14 cellular contexts compared by ENCODE assay signal in genomic region chr3:72182206-72182605, GRCh38.
"Had no signal": no experiment of that assay in that cellular context is flagged by ENCODE, and none has a peak within 500 bp of the region (broad histone marks: within the 10 kb centered on the region; RNA-seq: fewer than 3 reads in every experiment).

No MANE protein-coding gene starts in this region.

- H3K9me3 ChIP-seq: sigmoid colon, testis, upper lobe of left lung had no signal

- DNase-seq: activated CD4-positive, alpha-beta T cell treated with anti-CD3 and anti-CD28 coated beads, Interleukin-2, amount 10 ng/mL, durations not matched to agents 7 days and 5 days; activated CD8-positive, alpha-beta memory T cell treated with anti-CD3 and anti-CD28 coated beads for 24 hours; activated naive CD8-positive, alpha-beta T cell treated with anti-CD3 and anti-CD28 coated beads, Interleukin-2, amount 10 ng/mL, durations not matched to agents 7 days and 5 days; anterior cingulate cortex; effector memory CD8-positive, alpha-beta T cell; foreskin melanocyte; kidney glomerular epithelial cell; nephron progenitor cell; sigmoid colon; spleen; T-helper 17 cell; testis; upper lobe of left lung had no signal

- H3K4me3 ChIP-seq: sigmoid colon, spleen, testis, upper lobe of left lung had no signal

- ATAC-seq: effector memory CD8-positive, alpha-beta T cell; T-helper 17 cell had no signal

- H3K36me3 ChIP-seq: sigmoid colon, spleen, upper lobe of left lung had no signal

- H3K27ac ChIP-seq: epithelial cell of prostate, sigmoid colon, spleen, testis, upper lobe of left lung had no signal

- H3K27me3 ChIP-seq: sigmoid colon, testis, upper lobe of left lung had no signal
